ENCODE assay signal across 9 cellular contexts in the genomic region with DNA sequence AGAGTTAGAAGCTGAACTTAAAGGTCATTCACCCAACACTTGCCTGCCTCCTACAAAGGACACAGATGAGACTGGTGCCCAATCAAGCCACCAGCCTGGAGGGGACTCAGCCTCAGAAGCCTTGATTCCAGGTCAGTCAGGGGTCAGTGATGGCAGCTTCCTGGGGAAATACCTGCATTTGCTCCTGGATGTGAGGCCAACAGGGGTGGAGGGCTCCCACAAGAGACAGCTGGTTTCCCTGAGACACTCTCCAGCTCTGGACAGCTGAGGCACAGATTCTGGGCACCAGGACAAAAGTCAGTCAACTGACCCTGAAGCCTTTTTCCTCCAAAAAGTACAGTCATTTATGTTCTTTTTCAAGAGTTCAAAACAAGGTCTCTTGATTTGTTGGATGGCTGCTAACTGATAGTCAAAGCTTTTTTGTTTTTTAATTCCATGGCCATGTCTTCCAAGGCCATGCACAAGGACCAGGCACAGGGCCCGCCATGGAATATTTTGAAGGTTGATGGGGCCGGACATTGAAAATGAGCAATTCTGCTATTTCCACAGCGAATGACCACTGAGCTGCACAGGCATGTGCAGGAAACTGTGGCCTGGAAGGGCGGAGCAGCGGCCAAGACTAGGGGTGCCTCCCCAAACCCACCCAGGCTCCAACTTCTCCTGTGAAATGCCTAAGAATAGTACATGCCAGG. TPM values are rescaled to one million over a fixed set of nuclear protein-coding genes. Genes with fewer than 3 reads are reported as not detected.
DNase-seq lines count a peak whose midpoint lies in the region; ATAC-seq and TF ChIP-seq lines count a peak whose summit lies in the region.
"Had no signal": no experiment of that assay in that cellular context is flagged by ENCODE, and none has a peak within 500 bp of the region (broad histone marks: within the 10 kb centered on the region; RNA-seq: fewer than 3 reads in every experiment).

No MANE protein-coding gene starts in this region.

- H3K9ac ChIP-seq in fibroblast of lung (ENCODE audit: insufficient read depth, low read length) (no peak overlapping the region), skeletal muscle satellite cell (ENCODE audit: low read depth, low read length) (peak overlapping the region; percentile 90)

- H3K27ac ChIP-seq in VCaP (peak overlapping the region; percentile 88; the same call in 1 of the 2 replicates), fibroblast of lung (ENCODE audit: insufficient read depth, low read length) (no peak overlapping the region)

- H3K36me3 ChIP-seq in fibroblast of lung (ENCODE audit: control insufficient read depth, insufficient read depth, low read length) (no peaks in the 10 kb centered on the region), skeletal muscle satellite cell (ENCODE audit: insufficient read depth, low read length) (peaks cover 5% of the 10 kb centered on the region)

- peaks cover 40% of the 10 kb centered on the region for H3K79me2 ChIP-seq in fibroblast of lung (ENCODE audit: control insufficient read depth, insufficient read depth, low read length)

- ATAC-seq in HG02678 (IDR thresholded peaks at IDR 0.05; ENCODE audit: unreplicated experiment) (no peak), HG02973 (IDR thresholded peaks at IDR 0.05; ENCODE audit: unreplicated experiment) (no peak)

- H2AFZ ChIP-seq in fibroblast of lung (ENCODE audit: low read length) = no peak overlapping the region

- peaks cover 14% of the 10 kb centered on the region for H3K4me1 ChIP-seq in fibroblast of lung (ENCODE audit: control insufficient read depth, extremely low read depth, insufficient read depth, low read length)
- H3K4me1 ChIP-seq in skeletal muscle satellite cell (ENCODE audit: control insufficient read depth, insufficient read depth, low read length) = peaks cover 42% of the 10 kb centered on the region

- H4K20me1 ChIP-seq in fibroblast of lung (ENCODE audit: control insufficient read depth, extremely low read depth, insufficient read depth, low read length) = no peaks in the 10 kb centered on the region

- H3K9me3 ChIP-seq in fibroblast of lung (ENCODE audit: control insufficient read depth, insufficient read depth, low read depth, low read length) (no peaks in the 10 kb centered on the region), skeletal muscle satellite cell (replicated peaks; ENCODE audit: low read length) (no peaks in the 10 kb centered on the region)

- no peak for DNase-seq in GM12864 (ENCODE audit: low read depth)
- DNase-seq in fibroblast of lung (ENCODE audit: low read depth in 2 of 2) = no peak
- no peak for DNase-seq in A172 (ENCODE audit: low spot score)
- DNase-seq in pons (ENCODE audit: low spot score) = no peak
- DNase-seq: kidney glomerular epithelial cell had no signal

- H3K27me3 ChIP-seq in fibroblast of lung (ENCODE audit: control insufficient read depth, insufficient read depth, low read length) = no peaks in the 10 kb centered on the region
- no peaks in the 10 kb centered on the region for H3K27me3 ChIP-seq in skeletal muscle satellite cell (ENCODE audit: control insufficient read depth, insufficient read depth, low read length)

- H3K4me2 ChIP-seq in fibroblast of lung (ENCODE audit: extremely low read depth, insufficient read depth, low read length) (peak overlapping the region; percentile 96), skeletal muscle satellite cell (ENCODE audit: low read length) (peak overlapping the region; percentile 92)

- H3K4me3 ChIP-seq in GM12864 (ENCODE audit: low read depth, low read length) (peak overlapping the region; percentile 65; the same call in 1 of the 2 replicates), fibroblast of lung (replicated peaks in 1 of 4; ENCODE audit: control extremely low read depth in 1 of 4, insufficient read depth in 1 of 4, low read depth in 3 of 4, low read length in 4 of 4) (peak overlapping the region; percentile 58 to 78 (median 67)), skeletal muscle satellite cell (ENCODE audit: low read length) (peak overlapping the region; percentile 80)

- TF ChIP-seq CTCF in GM12864 (IDR thresholded peaks at IDR 0.05; ENCODE audit: low read depth, low read length, missing control alignments) = no peak
- TF ChIP-seq CTCF in VCaP (conservative IDR thresholded peaks at IDR 0.05) = no peak
- no peak for TF ChIP-seq CTCF in fibroblast of lung (conservative IDR thresholded peaks at IDR 0.05 in 1 of 2, IDR thresholded peaks at IDR 0.05 in 1 of 2; ENCODE audit: low read depth in 1 of 2, low read length in 2 of 2)

RNA-seq across cellular contexts. Expression of gene C2CD2, which starts 1.8 kb away (rescaled TPM):
- total RNA-seq in fibroblast of lung = 18.0 and 22.3 TPM in 2 replicates
- 20.3 and 22.2 TPM in 2 replicates for polyA plus RNA-seq in fibroblast of lung
- polyA plus RNA-seq in fibroblast of lung (2012) = 13.3 and 14.1 TPM in 2 replicates
- polyA minus RNA-seq in fibroblast of lung (ENCODE audit: low replicate concordance) = 65.9 and 70.7 TPM in 2 replicates
- 39.3 and 52.4 TPM in 2 replicates for total RNA-seq in skeletal muscle satellite cell (2012; rRNA removed)
- 19.7 and 31.4 TPM in 2 replicates for total RNA-seq in A172 (2014; rRNA removed; shearing (Covaris generic))

RNA-seq across cellular contexts. Expression of gene ZBTB21, which starts 58.1 kb away (rescaled TPM):
- total RNA-seq in fibroblast of lung = 5.6 and 8.9 TPM in 2 replicates
- 9.1 and 12.2 TPM in 2 replicates for polyA plus RNA-seq in fibroblast of lung
- polyA plus RNA-seq in fibroblast of lung (2012) = 5.6 and 7.0 TPM in 2 replicates
- polyA minus RNA-seq in fibroblast of lung (ENCODE audit: low replicate concordance) = 19.8 and 31.3 TPM in 2 replicates
- 10.0 and 10.9 TPM in 2 replicates for total RNA-seq in skeletal muscle satellite cell (2012; rRNA removed)
- 13.6 and 15.2 TPM in 2 replicates for total RNA-seq in A172 (2014; rRNA removed; shearing (Covaris generic))
